8 cellular contexts compared by ENCODE assay signal in genomic region chr2:62506421-62506750, GRCh38. TPM values are rescaled to one million over a fixed set of nuclear protein-coding genes. Genes with fewer than 3 reads are reported as not detected.
A peak's percentile ranks its signal among the peaks of the same experiment; 100 is the strongest.
DNase-seq lines count a peak whose midpoint lies in the region; ATAC-seq, FAIRE-seq and TF ChIP-seq lines count a peak whose summit lies in the region.

No MANE protein-coding gene starts in this region.

- TF ChIP-seq POLR2A in A549 (IDR thresholded peaks at IDR 0.05; ENCODE audit: low read length) (no peak), thyroid gland (IDR thresholded peaks at IDR 0.05) (no peak)

- H3K4me1 ChIP-seq in A549 (peaks cover 23% of the 10 kb centered on the region), ascending aorta (peaks cover 0 to 2% of the 10 kb centered on the region in 2 donors), left lung (peaks cover 0 to 6% of the 10 kb centered on the region in 2 donors), thyroid gland (peaks cover 2 to 6% of the 10 kb centered on the region in 2 donors)

- TF ChIP-seq EP300 in A549 (IDR thresholded peaks at IDR 0.05): no peak

- TF ChIP-seq RAD21 in A549 (conservative IDR thresholded peaks at IDR 0.05 in 1 of 2, IDR thresholded peaks at IDR 0.05 in 1 of 2): no peak

- TF ChIP-seq CTCF in A549 (IDR thresholded peaks at IDR 0.05): no peak
- no peak for TF ChIP-seq CTCF in ascending aorta (IDR thresholded peaks at IDR 0.05)
- no peak for TF ChIP-seq CTCF in left lung (IDR thresholded peaks at IDR 0.05)
- TF ChIP-seq CTCF in thyroid gland (IDR thresholded peaks at IDR 0.05): no peak

- peak overlapping the region; percentile 84 for H3K4me2 ChIP-seq in A549

- H3K9me3 ChIP-seq in A549 (no peaks in the 10 kb centered on the region), ascending aorta (no peaks in the 10 kb centered on the region), left lung (no peaks in the 10 kb centered on the region), thyroid gland (no peaks in the 10 kb centered on the region)

- CTCF ChIA-PET in A549 (lab: Yijun Ruan, JAX): interaction anchor here (0.8 to 4.6 kb wide), 5 partner anchors 12 to 269 kb away, joined by 3 to 24 read pairs (median 4); no protein-coding TSS in a partner anchor

- H3K4me3 ChIP-seq in A549 (peak overlapping the region; percentile 44), ascending aorta (peak overlapping the region; percentile 67 to 74), left lung (peak overlapping the region; percentile 58 to 62), thyroid gland (replicated peaks in 1 of 3) (peak overlapping the region; percentile 5 to 54 (median 53))

- ATAC-seq in A549 (peak; percentile 40 to 45; a peak in 5 of 6 replicates), GM19023 (IDR thresholded peaks at IDR 0.05; ENCODE audit: unreplicated experiment) (peak; percentile 23), HG03159 (IDR thresholded peaks at IDR 0.05; ENCODE audit: unreplicated experiment) (peak; percentile 35), left lung (peak; percentile 47)

- intact Hi-C loops in ascending aorta (cut with DNase I) (loop anchor here (1.0 to 10.0 kb wide), 7 partner anchors 49 to 1332 kb away; partner anchors contain the start of genes CCT4, MDH1 and WDPCP), left lung (cut with DNase I) (no loop called here), thyroid gland (cut with DNase I) (loop anchor here (5.0 kb wide), 1 partner anchor 44 kb away; no protein-coding TSS in a partner anchor)

- no peaks in the 10 kb centered on the region for H3K36me3 ChIP-seq in ascending aorta
- no peaks in the 10 kb centered on the region for H3K36me3 ChIP-seq in left lung
- no peaks in the 10 kb centered on the region for H3K36me3 ChIP-seq in thyroid gland

- H3K27me3 ChIP-seq in ascending aorta (no peaks in the 10 kb centered on the region), left lung (no peaks in the 10 kb centered on the region), thyroid gland (no peaks in the 10 kb centered on the region)

- WGBS in A549 (ENCODE audit: missing lambda C conversion rate): 2% methylated on average over 3 of the region's 3 CpGs
- whole genome bisulfite sequencing in thyroid gland, 2 donors: 0 to 1% methylated on average over 3 of the region's 3 CpGs

- POLR2A ChIA-PET in A549 (lab: Yijun Ruan, JAX): interaction anchor here (0.5 to 2.0 kb wide), 23 partner anchors 8 to 1082 kb away, joined by 3 to 47 read pairs (median 5); partner anchors contain the start of genes EHBP1, MDH1 and WDPCP

- peak in 1 of 2 experiments; percentile 20 for DNase-seq in A549 (ENCODE audit: low read depth in 1 of 2, low spot score in 1 of 2)
- DNase-seq in ascending aorta (ENCODE audit: low spot score in 2 of 2): no peak
- DNase-seq in left lung: no peak
- DNase-seq in thyroid gland: no peak
- no peak for DNase-seq in stimulated activated CD4-positive, alpha-beta T cell treated with anti-CD3 and anti-CD28 coated beads, Interleukin-15, amount 100 ng/mL, for 24 hours
- no peak for DNase-seq in NCI-H526 (lab: John Stamatoyannopoulos, UW)

- H3K27ac ChIP-seq in A549: peak overlapping the region; percentile 83 to 93
- H3K27ac ChIP-seq in ascending aorta: peak overlapping the region; percentile 85 to 88
- H3K27ac ChIP-seq in left lung: peak overlapping the region; percentile 82 to 88
- peak overlapping the region; percentile 86 to 96 (median 94) for H3K27ac ChIP-seq in thyroid gland

- peak; percentile 82 for FAIRE-seq in A549 (lab: Jason Lieb, UNC)

TF ChIP-seq in A549, 52 proteins besides CTCF, POLR2A, EP300 and RAD21:
- TF ChIP-seq USF2 (IDR thresholded peaks at IDR 0.05) (peak; percentile 75), ATOH8 (CRISPR knock-in tag; IDR thresholded peaks at IDR 0.05; ENCODE audit: low read depth) (no peak)
TF ChIP-seq in A549: peak in this region for 1.

RNA-seq across cellular contexts. Expression of gene TMEM17, which starts 0.4 kb away (rescaled TPM):
- polyA plus RNA-seq in A549 (2011; rRNA removed) (7.9 and 10.2 TPM in 2 replicates), A549 (2017; fragmentation: RNase III; extraction: RNeasy Plus Mini Kit Qiagen cat#74134 plus additional on column Dnase treatment) (4.4 to 5.2 TPM (median 4.9 TPM) in 3 replicates)
- polyA plus RNA-seq in A549 (2012; cell fraction: cytosol; rRNA removed): 2.9 and 3.0 TPM in 2 replicates
- 1.7 and 3.3 TPM in 2 replicates for polyA plus RNA-seq in A549 (2012; cell fraction: nucleus; rRNA removed)
- 1.6 and 1.8 TPM in 2 replicates for polyA minus RNA-seq in A549 (2011; rRNA and poly(A)+ RNA removed)
- total RNA-seq in ascending aorta (not detected), left lung (1 to 10 TPM; 1.8 to 2.7 TPM), thyroid gland (1 to 10 TPM; 2.1 to 6.0 (median 4.8) TPM)

Comparison
In these comparisons a context has a peak if more than half of its experiments do, and no peak if none do; other contexts are left out.
1. intact Hi-C loops: an anchor here in ascending aorta (1.0 to 10.0 kb wide) and thyroid gland (5.0 kb wide); none called in left lung.